ENCODE assay signal across 13 cellular contexts in the genomic region with DNA sequence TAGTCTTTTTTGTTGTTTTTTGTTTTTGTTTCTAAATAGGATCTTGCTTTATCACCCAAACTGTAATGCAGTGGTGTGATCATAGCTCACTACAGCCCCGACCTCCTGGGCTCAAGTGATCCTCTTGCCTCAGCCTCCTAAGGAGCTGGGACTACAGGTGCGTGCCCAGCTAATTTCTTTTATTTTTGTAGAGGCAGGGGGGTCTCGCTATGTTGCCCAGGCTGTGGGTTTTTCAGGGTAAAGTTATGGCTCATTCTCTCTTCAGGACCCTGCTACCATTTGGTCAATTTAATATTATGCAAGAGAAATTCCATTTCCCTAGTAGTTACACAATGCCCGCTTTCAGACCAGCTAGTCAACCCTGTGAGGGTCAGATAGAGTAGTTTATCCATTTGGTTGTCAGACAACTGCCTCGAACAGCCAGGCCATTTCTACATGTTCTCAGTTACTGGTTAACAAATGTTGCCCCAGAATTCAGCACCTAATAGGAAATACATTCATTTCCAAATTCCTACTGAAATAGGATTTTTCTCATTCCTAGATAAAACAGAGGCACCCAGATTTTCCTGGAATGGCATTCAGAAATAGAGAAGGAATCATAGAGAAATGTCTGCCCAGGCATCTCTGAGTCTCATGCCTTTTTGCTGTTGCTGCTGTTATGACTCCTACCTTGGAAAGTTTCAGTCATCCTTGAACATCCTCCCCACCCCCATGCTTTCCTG. TPM values are rescaled to one million over a fixed set of nuclear protein-coding genes. Genes with fewer than 3 reads are reported as not detected.
DNase-seq lines count a peak whose midpoint lies in the region; ATAC-seq and TF ChIP-seq lines count a peak whose summit lies in the region.
"Had no signal": no experiment of that assay in that cellular context is flagged by ENCODE, and none has a peak within 500 bp of the region (broad histone marks: within the 10 kb centered on the region; RNA-seq: fewer than 3 reads in every experiment).

No MANE protein-coding gene starts in this region.

- peak overlapping the region; percentile 11 for H3K27ac Mint-ChIP-seq in activated naive CD4-positive, alpha-beta T cell treated with anti-CD3 and anti-CD28 coated beads for 36 hours
- H3K27ac Mint-ChIP-seq: CD14-positive monocyte had no signal

- no peaks in the 10 kb centered on the region for H3K36me3 ChIP-seq in tibial nerve

- 76% methylated on average over 5 of the region's 5 CpGs for WGBS in tibial nerve, 2 donors

- H3K36me3 Mint-ChIP-seq in activated naive CD4-positive, alpha-beta T cell treated with anti-CD3 and anti-CD28 coated beads for 36 hours (ENCODE audit: low read depth) = no peaks in the 10 kb centered on the region
- H3K36me3 Mint-ChIP-seq: CD14-positive monocyte had no signal

- H3K4me3 Mint-ChIP-seq in activated naive CD4-positive, alpha-beta T cell treated with anti-CD3 and anti-CD28 coated beads for 36 hours = no peak overlapping the region
- H3K4me3 Mint-ChIP-seq: CD14-positive monocyte, nephron progenitor cell had no signal

- H3K27me3 Mint-ChIP-seq in activated naive CD4-positive, alpha-beta T cell treated with anti-CD3 and anti-CD28 coated beads for 36 hours (ENCODE audit: low read depth) = no peaks in the 10 kb centered on the region

- TF ChIP-seq POLR2A in tibial nerve (IDR thresholded peaks at IDR 0.05) = no peak

- H3K4me1 ChIP-seq in tibial nerve = peaks cover 0 to 23% (median 6%) of the 10 kb centered on the region in 4 donors

- CTCF ChIA-PET in activated naive CD4-positive, alpha-beta T cell treated with anti-CD3 and anti-CD28 coated beads for 36 hours (lab: Charles Lee) = interaction anchor here (0.6 to 6.9 kb wide), 7 partner anchors 9 to 481 kb away, joined by 3 to 48 read pairs (median 5); no protein-coding TSS in a partner anchor

- no peaks in the 10 kb centered on the region for H3K27me3 ChIP-seq in tibial nerve

- H3K9me3 Mint-ChIP-seq in activated naive CD4-positive, alpha-beta T cell treated with anti-CD3 and anti-CD28 coated beads for 36 hours = no peaks in the 10 kb centered on the region
- H3K9me3 Mint-ChIP-seq: nephron progenitor cell had no signal

- H3K9me3 ChIP-seq in tibial nerve = no peaks in the 10 kb centered on the region

- no peak for TF ChIP-seq CTCF in tibial nerve (IDR thresholded peaks at IDR 0.05)

- H3K4me1 Mint-ChIP-seq in activated naive CD4-positive, alpha-beta T cell treated with anti-CD3 and anti-CD28 coated beads for 36 hours (ENCODE audit: low read depth) = peaks cover 55% of the 10 kb centered on the region

- TF ChIP-seq EP300 in tibial nerve (IDR thresholded peaks at IDR 0.05) = no peak

- DNase-seq in stimulated activated CD4-positive, alpha-beta T cell treated with anti-CD3 and anti-CD28 coated beads, Interleukin-12 subunit alpha, Interleukin-12 subunit beta, amount 100 ng/mL, for 48 hours (ENCODE audit: low read depth in 2 of 3, low spot score in 1 of 3) = peak in 2 of 3 donors; percentile 24 to 56
- DNase-seq in stimulated activated CD4-positive, alpha-beta T cell treated with anti-CD3 and anti-CD28 coated beads, Interleukin-12 subunit alpha, Interleukin-12 subunit beta, amount 100 ng/mL, for 4 hours = no peak
- peak; percentile 82 for DNase-seq in activated naive CD4-positive, alpha-beta T cell treated with anti-CD3 and anti-CD28 coated beads for 36 hours
- DNase-seq in left lobe of liver (ENCODE audit: low spot score) (peak; percentile 50), hypothalamus (lab: John Stamatoyannopoulos, UW) (no peak), tibial nerve (ENCODE audit: low spot score in 2 of 2) (no peak)
- DNase-seq: NCI-H1694, nephron progenitor cell had no signal

- no peak overlapping the region for H3K4me3 ChIP-seq in tibial nerve

- ATAC-seq in left lobe of liver (peak; percentile 66), HG03457 (IDR thresholded peaks at IDR 0.05; ENCODE audit: unreplicated experiment) (no peak), GM21390 (IDR thresholded peaks at IDR 0.05; ENCODE audit: unreplicated experiment) (no peak)

- no peak overlapping the region for H3K27ac ChIP-seq in tibial nerve
- H3K27ac ChIP-seq: epithelial cell of prostate, HL-60 had no signal

- intact Hi-C loops in activated naive CD4-positive, alpha-beta T cell treated with anti-CD3 and anti-CD28 coated beads for 36 hours (cut with micrococcal nuclease) = loop anchor here (1.0 to 10.0 kb wide), 5 partner anchors 8 to 1319 kb away; partner anchors contain the start of genes AK3 and RIC1

RNA-seq across cellular contexts. Expression of gene GLIS3, which starts 6.4 kb away (rescaled TPM):
- total RNA-seq in activated naive CD4-positive, alpha-beta T cell treated with anti-CD3 and anti-CD28 coated beads for 36 hours = 1 to 10 TPM; 1.4 to 1.7 TPM
- total RNA-seq in left lobe of liver = 11.6 TPM
- total RNA-seq in tibial nerve = 10 to 100 TPM; 19.8 to 50.1 (median 31.5) TPM

Comparison
In these comparisons a context has a peak if more than half of its experiments do, and no peak if none do; other contexts are left out.
1. DNase-seq: peak in stimulated activated CD4-positive, alpha-beta T cell treated with anti-CD3 and anti-CD28 coated beads, Interleukin-12 subunit alpha, Interleukin-12 subunit beta, amount 100 ng/mL, for 48 hours (2 of 3), activated naive CD4-positive, alpha-beta T cell treated with anti-CD3 and anti-CD28 coated beads for 36 hours (single experiment) and left lobe of liver (single experiment); none in stimulated activated CD4-positive, alpha-beta T cell treated with anti-CD3 and anti-CD28 coated beads, Interleukin-12 subunit alpha, Interleukin-12 subunit beta, amount 100 ng/mL, for 4 hours (single experiment), hypothalamus (0 of 51) and tibial nerve (0 of 2).